ENCODE assay signal across 12 cellular contexts in the genomic region with DNA sequence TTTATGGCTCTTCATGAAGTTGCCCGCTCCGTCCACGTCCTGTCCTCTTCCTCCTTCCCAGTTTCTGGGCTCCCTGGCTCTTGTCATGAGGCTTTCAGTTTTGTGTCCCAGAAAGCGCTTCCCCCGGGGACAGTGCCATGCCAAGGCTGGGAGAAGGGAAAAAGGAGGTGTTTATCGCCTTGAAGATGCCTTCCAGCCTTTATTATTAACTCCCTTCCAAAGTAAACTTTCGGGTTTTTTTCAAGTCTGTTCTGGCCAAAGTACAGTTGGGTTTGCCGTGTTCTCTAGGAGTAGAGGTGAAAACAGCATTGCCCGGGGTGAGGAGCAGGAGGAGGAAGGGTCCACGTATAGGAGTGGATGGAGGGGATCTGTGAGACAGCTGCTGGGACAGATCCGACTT.
DNase-seq lines count a peak whose midpoint lies in the region; ATAC-seq, FAIRE-seq and TF ChIP-seq lines count a peak whose summit lies in the region.
"Had no signal": no experiment of that assay in that cellular context is flagged by ENCODE, and none has a peak within 500 bp of the region (broad histone marks: within the 10 kb centered on the region; RNA-seq: fewer than 3 reads in every experiment).

No MANE protein-coding gene starts in this region.

- H3K79me2 ChIP-seq in astrocyte (ENCODE audit: insufficient read depth, low read length), result peaks cover 21% of the 10 kb centered on the region

- TF ChIP-seq CTCF in astrocyte (IDR thresholded peaks at IDR 0.05; ENCODE audit: insufficient read depth, low read depth, low read length), result no peak

- H3K4me1 Mint-ChIP-seq in astrocyte (ENCODE audit: low read depth, unreplicated experiment), result peaks cover 43% of the 10 kb centered on the region

- ATAC-seq in GM18907 (IDR thresholded peaks at IDR 0.05; ENCODE audit: unreplicated experiment), result no peak
- ATAC-seq: activated CD8-positive, alpha-beta T cell treated with anti-CD3 and anti-CD28 coated beads, Interleukin-2, amount 10 ng/mL, durations not matched to agents 7 days and 5 days had no signal

- FAIRE-seq in astrocyte (lab: Jason Lieb, UNC), result no peak

- H3K36me3 ChIP-seq in BLaER1, result peaks cover 42% of the 10 kb centered on the region
- no peaks in the 10 kb centered on the region for H3K36me3 ChIP-seq in astrocyte (ENCODE audit: insufficient read depth, low read length)
- H3K36me3 ChIP-seq in iPS-18a (ENCODE audit: control insufficient read depth, low read depth, low read length), result no peaks in the 10 kb centered on the region
- H3K36me3 ChIP-seq in rectal smooth muscle tissue (ENCODE audit: control insufficient read depth, insufficient read depth, low read length), result no peaks in the 10 kb centered on the region

- H3K27me3 ChIP-seq in BLaER1 (no peaks in the 10 kb centered on the region), astrocyte (ENCODE audit: insufficient read depth, low read length) (no peaks in the 10 kb centered on the region), iPS-18a (ENCODE audit: control insufficient read depth, insufficient read depth, low read length) (no peaks in the 10 kb centered on the region), rectal smooth muscle tissue (ENCODE audit: control insufficient read depth, insufficient read depth, low read length) (no peaks in the 10 kb centered on the region)

- no peaks in the 10 kb centered on the region for H3K27me3 Mint-ChIP-seq in astrocyte (ENCODE audit: low read depth, unreplicated experiment)

- peak overlapping the region; percentile 81 for H3K9ac ChIP-seq in BLaER1
- no peak overlapping the region for H3K9ac ChIP-seq in astrocyte (ENCODE audit: low read length)
- peak overlapping the region; percentile 33 for H3K9ac ChIP-seq in iPS-18a (ENCODE audit: low read length)
- no peak overlapping the region for H3K9ac ChIP-seq in rectal smooth muscle tissue (ENCODE audit: low read length)

- H3K9me3 Mint-ChIP-seq in astrocyte (ENCODE audit: unreplicated experiment), result peaks cover 3% of the 10 kb centered on the region

- peaks cover 9% of the 10 kb centered on the region for H3K36me3 Mint-ChIP-seq in astrocyte (ENCODE audit: low read depth, unreplicated experiment)

- H3K4me2 ChIP-seq in BLaER1 (peak overlapping the region; percentile 92), astrocyte (ENCODE audit: low read length) (peak overlapping the region; percentile 17)

- H3K4me3 ChIP-seq in BLaER1, result peak overlapping the region; percentile 49
- no peak overlapping the region for H3K4me3 ChIP-seq in astrocyte (ENCODE audit: insufficient read depth, low read depth, low read length)
- H3K4me3 ChIP-seq in iPS-18a (ENCODE audit: low read length), result no peak overlapping the region
- H3K4me3 ChIP-seq in rectal smooth muscle tissue (ENCODE audit: low read length), result peak overlapping the region; percentile 17

- no peak for DNase-seq in astrocyte (ENCODE audit: low read depth)
- DNase-seq in pons (ENCODE audit: low spot score), result no peak
- no peak for DNase-seq in AG20443 (ENCODE audit: low spot score)
- DNase-seq in GM03348 (ENCODE audit: low spot score), result no peak
- DNase-seq: activated CD8-positive, alpha-beta T cell treated with anti-CD3 and anti-CD28 coated beads, Interleukin-2, amount 10 ng/mL, durations not matched to agents 7 days and 5 days; activated naive CD4-positive, alpha-beta T cell treated with anti-CD3 and anti-CD28 coated beads, Interleukin-2, amount 50 U/mL, for 16 hours; NCI-H1436 treated with DMSO at 0.1 percent for 48 hours had no signal

- H3K27ac ChIP-seq in BLaER1, result peak overlapping the region; percentile 94
- H3K27ac ChIP-seq in astrocyte (ENCODE audit: low read depth, low read length), result no peak overlapping the region
- peak overlapping the region; percentile 51 for H3K27ac ChIP-seq in iPS-18a (ENCODE audit: low read length)
- H3K27ac ChIP-seq in rectal smooth muscle tissue (ENCODE audit: low read depth, low read length), result peak overlapping the region; percentile 90

- no peak overlapping the region for H3K4me3 Mint-ChIP-seq in astrocyte (ENCODE audit: unreplicated experiment)
- H3K4me3 Mint-ChIP-seq: activated CD8-positive, alpha-beta T cell treated with anti-CD3 and anti-CD28 coated beads, Interleukin-2, amount 10 ng/mL, durations not matched to agents 7 days and 5 days; T-helper 1 cell treated with Interleukin-12 subunit alpha and Interleukin-12 subunit beta and Interleukin-4 antibody, amounts not matched to agents 30 μg/mL and 1 μg/mL, for 36 hours had no signal

- H3K9me3 ChIP-seq in BLaER1 (peaks cover 33% of the 10 kb centered on the region), astrocyte (ENCODE audit: insufficient read depth, low read depth, low read length) (peaks cover 8% of the 10 kb centered on the region), iPS-18a (ENCODE audit: control insufficient read depth, low read depth, low read length) (no peaks in the 10 kb centered on the region)

- H3K4me1 ChIP-seq in BLaER1, result peaks cover 93% of the 10 kb centered on the region
- H3K4me1 ChIP-seq in astrocyte (ENCODE audit: insufficient read depth, low read length), result peaks cover 10% of the 10 kb centered on the region
- H3K4me1 ChIP-seq in iPS-18a (ENCODE audit: control insufficient read depth, low read depth, low read length), result peaks cover 65% of the 10 kb centered on the region
- H3K4me1 ChIP-seq in rectal smooth muscle tissue (ENCODE audit: control insufficient read depth, insufficient read depth, low read length), result peaks cover 31% of the 10 kb centered on the region

- H3K27ac Mint-ChIP-seq in astrocyte (ENCODE audit: unreplicated experiment), result peak overlapping the region; percentile 66
- H3K27ac Mint-ChIP-seq: activated CD8-positive, alpha-beta T cell treated with anti-CD3 and anti-CD28 coated beads, Interleukin-2, amount 10 ng/mL, durations not matched to agents 7 days and 5 days; T-helper 1 cell treated with Interleukin-12 subunit alpha and Interleukin-12 subunit beta and Interleukin-4 antibody, amounts not matched to agents 30 μg/mL and 1 μg/mL, for 36 hours had no signal

- no peaks in the 10 kb centered on the region for H4K20me1 ChIP-seq in BLaER1
- H4K20me1 ChIP-seq in astrocyte (ENCODE audit: insufficient read depth, low read length), result peaks cover 21% of the 10 kb centered on the region

- H2AFZ ChIP-seq in astrocyte (ENCODE audit: low read depth, low read length), result no peak overlapping the region

Comparison
In these comparisons a context has a peak if more than half of its experiments do, and no peak if none do; other contexts are left out.
1. H3K4me3 ChIP-seq: peak in BLaER1 (single experiment) and rectal smooth muscle tissue (single experiment); none in astrocyte (single experiment) and iPS-18a (single experiment).
2. H3K9ac ChIP-seq: peak in BLaER1 (single experiment) and iPS-18a (single experiment); none in astrocyte (single experiment) and rectal smooth muscle tissue (single experiment).